ENCODE assay signal across 8 cellular contexts in the genomic region with DNA sequence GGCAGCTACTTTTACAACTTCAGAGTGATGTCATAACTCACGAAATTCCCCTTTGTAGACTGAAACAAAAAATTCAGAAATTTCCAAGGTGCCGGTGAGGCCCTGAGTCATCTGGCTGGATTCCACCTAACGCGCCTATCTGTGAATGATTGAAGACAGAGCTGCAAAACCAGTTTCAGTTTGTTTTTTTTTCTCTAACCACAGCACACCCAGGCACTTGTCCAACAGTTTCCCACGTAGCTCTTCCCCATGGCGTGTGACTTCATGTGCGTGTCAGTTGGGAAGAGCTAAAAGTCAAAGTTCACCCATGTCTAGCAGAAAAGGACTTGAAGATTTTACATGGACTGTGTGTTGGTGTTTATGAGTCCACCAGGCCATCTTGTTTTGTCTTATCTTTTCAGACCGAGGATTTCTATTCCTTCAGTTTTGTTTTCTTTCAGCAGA. TPM values are rescaled to one million over a fixed set of nuclear protein-coding genes. Genes with fewer than 3 reads are reported as not detected.
DNase-seq lines count a peak whose midpoint lies in the region; ATAC-seq, FAIRE-seq and TF ChIP-seq lines count a peak whose summit lies in the region.

No MANE protein-coding gene starts in this region.

- H3K9me3 ChIP-seq in SJSA1 (replicated peaks) (no peaks in the 10 kb centered on the region), body of pancreas (no peaks in the 10 kb centered on the region), right lobe of liver (no peaks in the 10 kb centered on the region), tibial artery (no peaks in the 10 kb centered on the region)

- peak; percentile 87 for FAIRE-seq in GM19239 (lab: Jason Lieb, UNC)

- WGBS in body of pancreas, 2 donors, result 0 to 3% methylated on average over 8 of the region's 8 CpGs
- WGBS in right lobe of liver (ENCODE audit: insufficient coverage, low coverage, low lambda C conversion rate, missing lambda C conversion rate), result 18% methylated on average over 8 of the region's 8 CpGs

- intact Hi-C loops in body of pancreas (cut with DNase I) (no loop called here), right lobe of liver (cut with DNase I) (no loop called here), tibial artery (cut with DNase I; ENCODE audit: low total_unique reads) (no loop called here)

- H3K27me3 ChIP-seq in SJSA1 (replicated peaks) (no peaks in the 10 kb centered on the region), body of pancreas (no peaks in the 10 kb centered on the region), right lobe of liver (no peaks in the 10 kb centered on the region), tibial artery (no peaks in the 10 kb centered on the region)

- TF ChIP-seq CTCF in body of pancreas (IDR thresholded peaks at IDR 0.05) (no peak), right lobe of liver (IDR thresholded peaks at IDR 0.05) (no peak), tibial artery (IDR thresholded peaks at IDR 0.05) (no peak)

- DNase-seq in CD1c-positive myeloid dendritic cell (ENCODE audit: extremely low spot score), result peak; percentile 83
- DNase-seq in GM19239 (ENCODE audit: insufficient read length, low spot score), result no peak
- DNase-seq in SJSA1 (ENCODE audit: low read depth in 1 of 2, low spot score in 2 of 2), result peak; percentile 58 to 80
- peak; percentile 84 to 93 (median 92) for DNase-seq in body of pancreas
- peak; percentile 56 to 77 (median 67) for DNase-seq in right lobe of liver
- DNase-seq in tibial artery, result peak; percentile 33 to 69

- H3K27ac ChIP-seq in SJSA1, result peak overlapping the region; percentile 72
- peak overlapping the region; percentile 45 to 83 (median 71) for H3K27ac ChIP-seq in body of pancreas
- peak overlapping the region; percentile 2 to 54 (median 37) for H3K27ac ChIP-seq in right lobe of liver
- H3K27ac ChIP-seq in tibial artery, result no peak overlapping the region

- H3K4me1 ChIP-seq in SJSA1 (replicated peaks) (peaks cover 4% of the 10 kb centered on the region; the same call in 1 of the 2 replicates), body of pancreas (peaks cover 26% of the 10 kb centered on the region), right lobe of liver (no peaks in the 10 kb centered on the region), tibial artery (peaks cover 0 to 8% (median 2%) of the 10 kb centered on the region in 4 donors)

- H3K4me3 ChIP-seq in SJSA1 (no peak overlapping the region), body of pancreas (no peak overlapping the region), right lobe of liver (no peak overlapping the region), tibial artery (no peak overlapping the region)

- H3K36me3 ChIP-seq in SJSA1 (no peaks in the 10 kb centered on the region), body of pancreas (replicated peaks in 1 of 2; ENCODE audit: insufficient read depth in 1 of 2, low read depth in 2 of 2) (no peaks in the 10 kb centered on the region), right lobe of liver (no peaks in the 10 kb centered on the region), tibial artery (no peaks in the 10 kb centered on the region)

- peak in 1 of 3 donors; percentile 13 for TF ChIP-seq POLR2A in body of pancreas (IDR thresholded peaks at IDR 0.05)
- TF ChIP-seq POLR2A in right lobe of liver (IDR thresholded peaks at IDR 0.05), result no peak

- ATAC-seq in HG03378 (IDR thresholded peaks at IDR 0.05; ENCODE audit: unreplicated experiment) (peak; percentile 78), body of pancreas (peak; percentile 99), right lobe of liver (peak; percentile 87 to 98 (median 94)), GM19328 (IDR thresholded peaks at IDR 0.05; ENCODE audit: unreplicated experiment) (no peak)

RNA-seq across cellular contexts. Expression of gene TCEANC, which starts 16.3 kb away (rescaled TPM):
- 2.6 and 2.7 TPM in 2 replicates for total RNA-seq in SJSA1 (2014; rRNA removed; shearing (Covaris generic))
- total RNA-seq in body of pancreas, result 1 to 10 TPM; 3.1 to 5.3 TPM
- total RNA-seq in right lobe of liver, result 1 to 10 TPM; 3.4 to 4.8 (median 4.1) TPM

RNA-seq across cellular contexts. Expression of gene RAB9A, which starts 19.7 kb away (rescaled TPM):
- total RNA-seq in SJSA1 (2014; rRNA removed; shearing (Covaris generic)), result 18.2 and 21.2 TPM in 2 replicates
- total RNA-seq in body of pancreas (10 to 100 TPM; 14.3 to 15.5 TPM), right lobe of liver (10 to 100 TPM in 5 of 6 experiments, 1 to 10 TPM in 1; 9.9 to 20.8 (median 12.7) TPM)

Comparison
In these comparisons a context has a peak if more than half of its experiments do, and no peak if none do; other contexts are left out.
1. H3K27ac ChIP-seq: peak in SJSA1 (single experiment), body of pancreas (4 of 4) and right lobe of liver (3 of 3); none in tibial artery (0 of 2).